Comparison of ENCODE assay signal across 23 cellular contexts in the genomic region with DNA sequence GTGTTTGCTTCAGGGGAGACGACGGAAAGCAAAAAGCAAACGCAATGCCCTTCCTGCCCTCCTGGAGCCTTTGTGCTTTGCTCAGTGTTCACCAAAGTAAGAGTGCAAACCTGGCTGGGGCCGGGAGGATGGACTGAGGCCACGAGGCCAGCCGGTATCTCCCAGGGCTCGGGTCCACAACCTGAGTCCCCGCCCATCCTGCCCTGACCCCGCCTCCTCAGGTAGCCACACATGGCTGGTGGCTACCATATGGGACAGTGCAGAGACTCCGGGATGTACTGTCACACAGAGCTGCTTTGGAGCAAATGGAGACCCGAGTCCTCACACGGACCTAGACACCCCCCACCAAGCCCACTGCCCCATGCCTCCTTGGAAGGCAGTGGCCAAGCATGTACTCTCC. TPM values are rescaled to one million over a fixed set of nuclear protein-coding genes. Genes with fewer than 3 reads are reported as not detected.
"Had no signal": no experiment of that assay in that cellular context is flagged by ENCODE, and none has a peak within 500 bp of the region (broad histone marks: within the 10 kb centered on the region; RNA-seq: fewer than 3 reads in every experiment).

No MANE protein-coding gene starts in this region.

- H2AFZ ChIP-seq: parathyroid adenoma had no signal

- H3K4me3 ChIP-seq: esophagus squamous epithelium, gastroesophageal sphincter, sigmoid colon, skin epidermis, stomach, thoracic aorta, transverse colon had no signal

- H3K9ac ChIP-seq: parathyroid adenoma had no signal

- H3K4me3 Mint-ChIP-seq: dendritic cell treated with granulocyte-macrophage colony-stimulating factor and Interleukin-4, amounts not matched to agents 40 ng/mL and 50 ng/mL, for 4 days; naive thymus-derived CD4-positive, alpha-beta T cell; nephron progenitor cell had no signal

- DNase-seq: esophagus squamous epithelium; foreskin fibroblast; islet precursor cell; mammary epithelial cell; naive thymus-derived CD4-positive, alpha-beta T cell; nephron progenitor cell; sigmoid colon; stimulated activated naive CD4-positive, alpha-beta T cell; stomach; substantia nigra; transverse colon had no signal

- H3K4me1 ChIP-seq: parathyroid adenoma, transverse colon had no signal

- H3K27ac Mint-ChIP-seq: dendritic cell treated with granulocyte-macrophage colony-stimulating factor and Interleukin-4, amounts not matched to agents 40 ng/mL and 50 ng/mL, for 4 days; naive thymus-derived CD4-positive, alpha-beta T cell; nephron progenitor cell had no signal

- H3K36me3 Mint-ChIP-seq: naive thymus-derived CD4-positive, alpha-beta T cell had no signal

- H3K36me3 ChIP-seq: esophagus squamous epithelium, gastroesophageal sphincter, sigmoid colon, stomach, thoracic aorta, transverse colon had no signal

- H3K9me3 ChIP-seq: esophagus squamous epithelium, gastroesophageal sphincter, sigmoid colon, stomach, thoracic aorta, transverse colon had no signal

- H3K27ac ChIP-seq: esophagus squamous epithelium, gastroesophageal sphincter, parathyroid adenoma, sigmoid colon, skin epidermis, stomach, thoracic aorta, transverse colon had no signal

- ATAC-seq: gastroesophageal sphincter; left lobe of liver; naive thymus-derived CD4-positive, alpha-beta T cell had no signal

- H3K79me2 ChIP-seq: parathyroid adenoma had no signal

- H3K9me3 Mint-ChIP-seq: dendritic cell treated with granulocyte-macrophage colony-stimulating factor and Interleukin-4, amounts not matched to agents 40 ng/mL and 50 ng/mL, for 4 days; naive thymus-derived CD4-positive, alpha-beta T cell had no signal

RNA-seq across cellular contexts. Expression of a gene that starts 4.8 kb away (rescaled TPM):
- total RNA-seq: epithelial cell of proximal tubule; esophagus squamous epithelium; left lobe of liver; mammary epithelial cell; mesenteric fat pad; mononuclear cell; naive thymus-derived CD4-positive, alpha-beta T cell; omental fat pad; pulmonary artery endothelial cell; transverse colon; ureter had no signal
- polyA plus RNA-seq: mammary epithelial cell; naive thymus-derived CD4-positive, alpha-beta T cell had no signal

RNA-seq across cellular contexts. Expression of a gene that starts 27.5 kb away (rescaled TPM):
- total RNA-seq: mononuclear cell; naive thymus-derived CD4-positive, alpha-beta T cell had no signal
- polyA plus RNA-seq: naive thymus-derived CD4-positive, alpha-beta T cell had no signal
